Comparison of ENCODE assay signal across 8 cellular contexts in the genomic region with DNA sequence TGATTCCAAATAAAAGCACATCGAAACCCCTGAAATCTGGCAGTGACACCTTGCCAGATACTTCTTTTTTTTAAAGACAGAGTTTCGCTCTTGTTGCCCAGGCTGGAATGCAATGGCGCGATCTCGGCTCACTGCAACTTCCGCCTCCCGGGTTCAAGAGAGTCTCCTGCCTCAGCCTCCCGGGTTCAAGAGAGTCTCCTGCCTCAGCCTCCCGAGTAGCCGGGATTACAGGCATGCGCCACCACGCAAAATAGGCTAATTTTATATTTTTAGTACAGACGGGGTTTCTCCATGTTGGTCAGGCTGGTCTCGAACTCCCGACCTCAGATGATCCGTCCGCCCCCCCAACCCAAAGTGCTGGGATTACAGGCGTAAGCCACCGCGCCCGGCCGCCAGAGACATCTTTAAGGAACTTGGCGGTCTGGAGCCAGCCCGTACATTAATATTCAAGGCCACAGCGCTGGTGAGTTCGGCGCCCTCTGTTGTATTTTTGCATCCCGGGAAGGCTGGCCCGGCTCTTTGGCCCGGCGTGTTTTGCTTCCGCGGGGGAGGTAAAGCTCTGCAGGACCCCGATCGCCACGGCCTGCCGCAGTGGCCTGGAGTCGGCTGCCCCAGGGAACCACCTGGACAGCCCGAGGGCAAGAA. TPM values are rescaled to one million over a fixed set of nuclear protein-coding genes. Genes with fewer than 3 reads are reported as not detected.
DNase-seq lines count a peak whose midpoint lies in the region; ATAC-seq and TF ChIP-seq lines count a peak whose summit lies in the region.
"Not testable (repeated sequence)": the region's sequence is repeated elsewhere in the genome, so short reads cannot be mapped to it uniquely, and the experiment has no call there.

No MANE protein-coding gene starts in this region.

- H3K27ac ChIP-seq in upper lobe of left lung, result peak overlapping the region; percentile 90 to 97 (median 92)

- H3K4me3 Mint-ChIP-seq in Calu3 (ENCODE audit: low read depth, unreplicated experiment) (peak overlapping the region; percentile 76), chondrocyte (ENCODE audit: unreplicated experiment) (peak overlapping the region; percentile 72), progenitor cell of endocrine pancreas (ENCODE audit: low read depth) (peak overlapping the region; percentile 73)
- H3K4me3 Mint-ChIP-seq in activated CD4-positive, alpha-beta T cell treated with anti-CD3 and anti-CD28 coated beads for 36 hours, result peak overlapping the region; percentile 54

- not testable (repeated sequence) for H3K36me3 ChIP-seq in MG63, upper lobe of left lung

- WGBS in upper lobe of left lung, 2 donors, result 5 to 6% methylated on average over 15 to 37 of the region's 39 CpGs

- CTCF ChIA-PET in Calu3 (lab: Charles Lee), result interaction anchor here (1.3 kb wide), 1 partner anchor 99 kb away, joined by 3 read pairs; no protein-coding TSS in a partner anchor
- CTCF ChIA-PET in activated CD4-positive, alpha-beta T cell treated with anti-CD3 and anti-CD28 coated beads for 36 hours (lab: Charles Lee), result not testable (repeated sequence)

- TF ChIP-seq CTCF in Calu3 (IDR thresholded peaks at IDR 0.05; ENCODE audit: unreplicated experiment); progenitor cell of endocrine pancreas (IDR thresholded peaks at IDR 0.05; ENCODE audit: unreplicated experiment); upper lobe of left lung (IDR thresholded peaks at IDR 0.05): not testable (repeated sequence)
- peak; percentile 53 for TF ChIP-seq CTCF in chondrocyte (IDR thresholded peaks at IDR 0.05)

- not testable (repeated sequence) for TF ChIP-seq POLR2A in upper lobe of left lung (IDR thresholded peaks at IDR 0.05)

- H3K9me3 Mint-ChIP-seq in Calu3 (ENCODE audit: low read depth, unreplicated experiment); activated CD4-positive, alpha-beta T cell treated with anti-CD3 and anti-CD28 coated beads for 36 hours (ENCODE audit: low read depth); chondrocyte (ENCODE audit: low read depth); progenitor cell of endocrine pancreas (ENCODE audit: low read depth): not testable (repeated sequence)

- peak; percentile 6 for DNase-seq in Calu3
- DNase-seq in MG63, result peak; percentile 19
- DNase-seq in activated CD4-positive, alpha-beta T cell treated with anti-CD3 and anti-CD28 coated beads for 36 hours; chondrocyte (ENCODE audit: low spot score); progenitor cell of endocrine pancreas (ENCODE audit: low spot score, unreplicated experiment): not testable (repeated sequence)
- DNase-seq in head of caudate nucleus, result peak in 27 of 42 donors; percentile 35 to 75 (median 56)
- peak; percentile 34 to 61 for DNase-seq in lung microvascular endothelial cell (ENCODE audit: low read depth in 2 of 2)
- DNase-seq in upper lobe of left lung, result peak; percentile 66 to 82

- peaks cover 16 to 62% (median 47%) of the 10 kb centered on the region in 4 donors for H3K4me1 ChIP-seq in upper lobe of left lung

- peaks cover 32% of the 10 kb centered on the region for H3K36me3 Mint-ChIP-seq in Calu3 (ENCODE audit: insufficient read depth, unreplicated experiment)
- not testable (repeated sequence) for H3K36me3 Mint-ChIP-seq in activated CD4-positive, alpha-beta T cell treated with anti-CD3 and anti-CD28 coated beads for 36 hours (ENCODE audit: low read depth); chondrocyte (ENCODE audit: low read depth); progenitor cell of endocrine pancreas (ENCODE audit: insufficient read depth)

- not testable (repeated sequence) for ATAC-seq in activated CD4-positive, alpha-beta T cell treated with anti-CD3 and anti-CD28 coated beads for 36 hours
- ATAC-seq in upper lobe of left lung (ENCODE audit: low FRiP score in 2 of 2), result peak in 1 of 2 donors; percentile 48

- not testable (repeated sequence) for H3K27me3 ChIP-seq in MG63
- peaks cover 0 to 20% (median 0%) of the 10 kb centered on the region in 4 donors for H3K27me3 ChIP-seq in upper lobe of left lung

- peaks cover 19% of the 10 kb centered on the region for H3K4me1 Mint-ChIP-seq in Calu3 (ENCODE audit: low read depth, unreplicated experiment)
- H3K4me1 Mint-ChIP-seq in activated CD4-positive, alpha-beta T cell treated with anti-CD3 and anti-CD28 coated beads for 36 hours; progenitor cell of endocrine pancreas (ENCODE audit: low read depth): not testable (repeated sequence)
- peaks cover 33% of the 10 kb centered on the region for H3K4me1 Mint-ChIP-seq in chondrocyte (ENCODE audit: low read depth)

- peak overlapping the region; percentile 77 for H3K4me3 ChIP-seq in MG63
- peak overlapping the region; percentile 44 to 78 (median 62) for H3K4me3 ChIP-seq in upper lobe of left lung

- not testable (repeated sequence) for H3K27ac Mint-ChIP-seq in Calu3 (ENCODE audit: unreplicated experiment); activated CD4-positive, alpha-beta T cell treated with anti-CD3 and anti-CD28 coated beads for 36 hours
- H3K27ac Mint-ChIP-seq in chondrocyte (ENCODE audit: unreplicated experiment) (peak overlapping the region; percentile 51), progenitor cell of endocrine pancreas (peak overlapping the region; percentile 93)

- intact Hi-C loops in Calu3 (cut with micrococcal nuclease; ENCODE audit: unreplicated experiment), result loop anchor here (5.0 to 10.0 kb wide), 3 partner anchors 97 to 291 kb away; no protein-coding TSS in a partner anchor
- intact Hi-C loops in activated CD4-positive, alpha-beta T cell treated with anti-CD3 and anti-CD28 coated beads for 36 hours (cut with DNase I, micrococcal nuclease), result loop anchor here in 1 of 2 experiments (2.0 to 5.0 kb wide), 2 partner anchors 99 to 957 kb away; a partner anchor contains a TSS
- intact Hi-C loops in head of caudate nucleus (cut with DNase I), result not testable (repeated sequence)

- not testable (repeated sequence) for H3K27me3 Mint-ChIP-seq in Calu3 (ENCODE audit: unreplicated experiment)
- peaks cover 45% of the 10 kb centered on the region for H3K27me3 Mint-ChIP-seq in activated CD4-positive, alpha-beta T cell treated with anti-CD3 and anti-CD28 coated beads for 36 hours
- H3K27me3 Mint-ChIP-seq in chondrocyte (ENCODE audit: low read depth), result peaks cover 18% of the 10 kb centered on the region
- H3K27me3 Mint-ChIP-seq in progenitor cell of endocrine pancreas, result peaks cover 65% of the 10 kb centered on the region

- TF ChIP-seq EP300 in upper lobe of left lung (IDR thresholded peaks at IDR 0.05), result not testable (repeated sequence)

- POLR2A ChIA-PET in activated CD4-positive, alpha-beta T cell treated with anti-CD3 and anti-CD28 coated beads for 36 hours (lab: Charles Lee), result not testable (repeated sequence)

- TSS peak; percentile 42 for BruUV-seq in Calu3 (replicated peaks; lab: Mats Ljungman, UMichigan)

- not testable (repeated sequence) for H3K9me3 ChIP-seq in MG63, upper lobe of left lung

RNA-seq across cellular contexts. Expression of a gene that starts 0.5 kb away (rescaled TPM):
- 18.3 and 19.3 TPM in 2 replicates for total RNA-seq in Calu3 (2022)
- total RNA-seq in MG63 (2014; rRNA removed; shearing (Covaris generic); ENCODE audit: low replicate concordance), result 6.1 and 9.8 TPM in 2 replicates
- under 1 TPM; 0.40 to 0.43 TPM for total RNA-seq in activated CD4-positive, alpha-beta T cell treated with anti-CD3 and anti-CD28 coated beads for 36 hours
- 26.1 to 43.8 TPM (median 42.8 TPM) in 3 replicates for total RNA-seq in chondrocyte
- 60.1 and 105 TPM in 2 replicates for total RNA-seq in lung microvascular endothelial cell
- total RNA-seq in progenitor cell of endocrine pancreas, result 7.9 and 8.1 TPM in 2 replicates
- 10 to 100 TPM; 16.1 to 54.5 (median 27.3) TPM for total RNA-seq in upper lobe of left lung
